Comparison of ENCODE assay signal across 8 cellular contexts in the genomic region with DNA sequence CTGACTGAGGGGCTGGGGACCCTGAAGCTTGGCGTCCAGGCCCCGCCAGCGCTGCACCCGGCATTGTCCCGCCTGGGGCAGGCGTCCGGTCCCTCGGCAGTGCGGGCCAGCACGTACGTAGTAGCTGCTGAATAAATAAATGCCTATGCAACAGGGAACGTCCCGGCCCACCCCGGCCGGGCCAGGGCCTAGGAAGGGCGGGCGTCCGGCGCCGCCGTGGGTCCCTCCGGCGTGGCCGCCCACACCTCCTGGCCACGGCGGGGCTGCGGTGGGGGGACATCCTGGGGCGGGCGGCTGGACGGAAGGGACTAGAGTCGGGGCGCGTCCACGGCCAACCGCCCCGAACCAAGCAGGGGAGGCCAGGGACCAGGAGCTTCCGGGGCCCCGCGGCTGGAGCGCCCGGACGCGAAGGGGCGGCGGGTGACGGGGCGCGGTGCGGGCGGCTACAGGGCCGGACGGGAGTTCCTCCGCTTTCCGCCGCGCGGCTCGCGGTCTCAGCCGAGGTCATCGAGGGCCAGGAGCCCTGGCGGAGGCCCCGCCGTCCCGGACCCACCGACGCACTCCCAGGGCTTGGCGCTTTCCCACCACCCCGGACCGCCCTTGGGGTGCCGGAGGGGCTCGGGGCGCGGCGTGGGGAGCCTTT. TPM values are rescaled to one million over a fixed set of nuclear protein-coding genes. Genes with fewer than 3 reads are reported as not detected.
DNase-seq lines count a peak whose midpoint lies in the region; ATAC-seq, FAIRE-seq and TF ChIP-seq lines count a peak whose summit lies in the region.

No MANE protein-coding gene starts in this region.

- no peaks in the 10 kb centered on the region for H3K9me3 Mint-ChIP-seq in dendritic cell treated with granulocyte-macrophage colony-stimulating factor and Interleukin-4, amounts not matched to agents 40 ng/mL and 50 ng/mL, for 4 days
- no peaks in the 10 kb centered on the region for H3K9me3 Mint-ChIP-seq in stimulated activated naive CD8-positive, alpha-beta T cell treated with anti-CD3 and anti-CD28 coated beads, Interleukin-15, Interleukin-2, amounts not matched to agents 100 ng/mL and 50 ng/mL, for 24 hours

- 1% methylated on average over 11 of the region's 75 CpGs for WGBS in HepG2 (ENCODE audit: low lambda C conversion rate)

- POLR2A ChIA-PET in HepG2 (lab: Yijun Ruan, JAX) = interaction anchor here (0.7 to 4.4 kb wide), 22 partner anchors 8 to 346 kb away, joined by 3 to 78 read pairs (median 4); no protein-coding TSS in a partner anchor

- DNase-seq in HepG2 (ENCODE audit: low spot score) (peak; percentile 47), GDM1 (lab: John Stamatoyannopoulos, UW) (no peak)

- H3K36me3 Mint-ChIP-seq in dendritic cell treated with granulocyte-macrophage colony-stimulating factor and Interleukin-4, amounts not matched to agents 40 ng/mL and 50 ng/mL, for 4 days (ENCODE audit: low read depth) = no peaks in the 10 kb centered on the region
- no peaks in the 10 kb centered on the region for H3K36me3 Mint-ChIP-seq in stimulated activated naive CD8-positive, alpha-beta T cell treated with anti-CD3 and anti-CD28 coated beads, Interleukin-15, Interleukin-2, amounts not matched to agents 100 ng/mL and 50 ng/mL, for 24 hours (ENCODE audit: low read depth)

- H3K4me3 Mint-ChIP-seq in dendritic cell treated with granulocyte-macrophage colony-stimulating factor and Interleukin-4, amounts not matched to agents 40 ng/mL and 50 ng/mL, for 4 days = peak overlapping the region; percentile 89
- peak overlapping the region; percentile 37 for H3K4me3 Mint-ChIP-seq in stimulated activated naive CD8-positive, alpha-beta T cell treated with anti-CD3 and anti-CD28 coated beads, Interleukin-15, Interleukin-2, amounts not matched to agents 100 ng/mL and 50 ng/mL, for 24 hours

- TF ChIP-seq EP300 in HepG2 (IDR thresholded peaks at IDR 0.05; ENCODE audit: low read depth in 2 of 2, low read length in 2 of 2) (no peak), HepG2 (CRISPR knock-in tag; IDR thresholded peaks at IDR 0.05; ENCODE audit: borderline replicate concordance) (no peak)

- in situ Hi-C loops in HepG2 (cut with HindIII; ENCODE audit: extremely low pct_ligation_motif_present, low pct_unique_long_range_greater_than_20kb) = no loop called here

- ATAC-seq in GM18505 (IDR thresholded peaks at IDR 0.05; ENCODE audit: unreplicated experiment) = peak; percentile 34
- ATAC-seq in HG02943 (IDR thresholded peaks at IDR 0.05; ENCODE audit: low read depth, unreplicated experiment) = peak; percentile 36
- peak; percentile 73 for ATAC-seq in HepG2
- ATAC-seq in HG03095 (IDR thresholded peaks at IDR 0.05; ENCODE audit: unreplicated experiment) = no peak

- intact Hi-C loops in dendritic cell treated with granulocyte-macrophage colony-stimulating factor and Interleukin-4, amounts not matched to agents 40 ng/mL and 50 ng/mL, for 4 days (cut with micrococcal nuclease) = loop anchor here (2.0 to 10.0 kb wide), 4 partner anchors 251 to 559 kb away; a partner anchor contains a TSS
- intact Hi-C loops in HepG2 (cut with micrococcal nuclease; ENCODE audit: unreplicated experiment) = loop anchor here (2.0 kb wide), 1 partner anchor 17 kb away; no protein-coding TSS in a partner anchor

- no peaks in the 10 kb centered on the region for H3K9me3 ChIP-seq in HepG2 (ENCODE audit: low read length)

- BruUV-seq in HepG2 (replicated peaks; lab: Mats Ljungman, UMichigan) = no TSS peak

- TF ChIP-seq CTCF in VCaP (conservative IDR thresholded peaks at IDR 0.05) = no peak
- TF ChIP-seq CTCF in HepG2 (CRISPR knock-in tag; IDR thresholded peaks at IDR 0.05) = no peak

- peaks cover 66% of the 10 kb centered on the region for H3K4me1 ChIP-seq in HepG2 (ENCODE audit: insufficient read depth, low read length)

- FAIRE-seq in HepG2 (lab: Jason Lieb, UNC) = no peak

- H3K4me3 ChIP-seq in HepG2 (replicated peaks in 1 of 3; ENCODE audit: insufficient read depth in 1 of 3, low read depth in 2 of 3, low read length in 3 of 3) = peak overlapping the region; percentile 90 to 97 (median 91)

- H3K4me2 ChIP-seq in HepG2 (ENCODE audit: low read depth, low read length) = peak overlapping the region; percentile 79

- H3K27me3 Mint-ChIP-seq in dendritic cell treated with granulocyte-macrophage colony-stimulating factor and Interleukin-4, amounts not matched to agents 40 ng/mL and 50 ng/mL, for 4 days = peaks cover 51% of the 10 kb centered on the region
- H3K27me3 Mint-ChIP-seq in stimulated activated naive CD8-positive, alpha-beta T cell treated with anti-CD3 and anti-CD28 coated beads, Interleukin-15, Interleukin-2, amounts not matched to agents 100 ng/mL and 50 ng/mL, for 24 hours = peaks cover 49% of the 10 kb centered on the region

- H2AFZ ChIP-seq in HepG2 (ENCODE audit: low read length) = no peak overlapping the region

- peak overlapping the region; percentile 86 for H3K27ac Mint-ChIP-seq in dendritic cell treated with granulocyte-macrophage colony-stimulating factor and Interleukin-4, amounts not matched to agents 40 ng/mL and 50 ng/mL, for 4 days
- H3K27ac Mint-ChIP-seq in stimulated activated naive CD8-positive, alpha-beta T cell treated with anti-CD3 and anti-CD28 coated beads, Interleukin-15, Interleukin-2, amounts not matched to agents 100 ng/mL and 50 ng/mL, for 24 hours = no peak overlapping the region

- TF ChIP-seq RAD21 in HepG2 (CRISPR knock-in tag; IDR thresholded peaks at IDR 0.05) = no peak; the same call in 1 of the 2 replicates

- TF ChIP-seq POLR2A in GM18505 (IDR thresholded peaks at IDR 0.05; ENCODE audit: borderline replicate concordance, extremely low read depth, insufficient read depth, insufficient read length) (no peak), HepG2 (IDR thresholded peaks at IDR 0.05; ENCODE audit: insufficient read depth in 1 of 2, low read depth in 2 of 2, low read length in 2 of 2) (peak in 1 of 2 experiments; percentile 64; a peak in 2 of 4 replicates)

- H3K79me2 ChIP-seq in HepG2 (ENCODE audit: insufficient read depth, low read length) = peaks cover 54% of the 10 kb centered on the region

- H3K9ac ChIP-seq in HepG2 (ENCODE audit: insufficient read depth, low read depth, low read length) = peak overlapping the region; percentile 99

- no peaks in the 10 kb centered on the region; a peak in 1 of 5 replicates for H3K27me3 ChIP-seq in HepG2 (ENCODE audit: control insufficient read depth in 1 of 2, insufficient read depth in 2 of 2, low read length in 2 of 2)

- CTCF ChIA-PET in HepG2 (lab: Yijun Ruan, JAX; ENCODE audit: low intra/inter-chr PET ratio, low total read pairs) = no interaction called here

- peaks cover 30% of the 10 kb centered on the region for H4K20me1 ChIP-seq in HepG2 (ENCODE audit: insufficient read depth, low read length)

- H3K4me1 Mint-ChIP-seq in dendritic cell treated with granulocyte-macrophage colony-stimulating factor and Interleukin-4, amounts not matched to agents 40 ng/mL and 50 ng/mL, for 4 days (ENCODE audit: low read depth) = peaks cover 13% of the 10 kb centered on the region
- H3K4me1 Mint-ChIP-seq in stimulated activated naive CD8-positive, alpha-beta T cell treated with anti-CD3 and anti-CD28 coated beads, Interleukin-15, Interleukin-2, amounts not matched to agents 100 ng/mL and 50 ng/mL, for 24 hours (ENCODE audit: low read depth) = peaks cover 3% of the 10 kb centered on the region

- H3K27ac ChIP-seq in VCaP = peak overlapping the region; percentile 58; the same call in 1 of the 2 replicates
- peak overlapping the region; percentile 99 for H3K27ac ChIP-seq in HepG2 (ENCODE audit: extremely low read length, insufficient read depth, low read length)

- H3K36me3 ChIP-seq in HepG2 (replicated peaks in 1 of 2; ENCODE audit: control insufficient read depth in 1 of 2, insufficient read depth in 2 of 2, low read length in 2 of 2) = 0 out of 5 replicates have a peak, but pooled peaks cover 0 to 2% of the 10 kb centered on the region in 2 experiments

RNA-seq across cellular contexts. Expression of a gene that starts 0.9 kb away (rescaled TPM):
- 40.0 and 44.6 TPM in 2 replicates for total RNA-seq in HepG2 (2016; rRNA removed; fragmentation: Illumina TruSeq; extraction: Trizol)
- 9.4 and 9.9 TPM in 2 replicates for total RNA-seq in HepG2 (2016; cell fraction: cytosol; rRNA removed; fragmentation: Illumina TruSeq; extraction: Trizol; ENCODE audit: low read depth)
- 39.3 and 44.7 TPM in 2 replicates for total RNA-seq in HepG2 (2016; cell fraction: insoluble cytoplasmic fraction; rRNA removed; fragmentation: Illumina TruSeq; extraction: Trizol)
- total RNA-seq in HepG2 (2016; cell fraction: membrane; rRNA removed; fragmentation: Illumina TruSeq; extraction: Trizol) = 20.4 and 25.6 TPM in 2 replicates
- total RNA-seq in HepG2 (2016; cell fraction: nucleus; rRNA removed; fragmentation: Illumina TruSeq; extraction: Trizol) = 53.6 and 60.5 TPM in 2 replicates
- 39.9 and 50.1 TPM in 2 replicates for polyA plus RNA-seq in HepG2 (2011; rRNA removed)
- polyA plus RNA-seq in HepG2 (2011; cell fraction: cytosol; rRNA removed) = 28.1 and 30.9 TPM in 2 replicates
- 89.9 and 101 TPM in 2 replicates for polyA plus RNA-seq in HepG2 (2011; cell fraction: nucleus; rRNA removed)
- 43.9 and 54.9 TPM in 2 replicates for polyA plus RNA-seq in HepG2 (2012)
- 0.82 and 1.0 TPM in 2 replicates for polyA plus RNA-seq in HepG2 (2016; cell fraction: cytosol; fragmentation: Illumina TruSeq; extraction: Trizol; ENCODE audit: low read depth)
- polyA plus RNA-seq in HepG2 (2016; cell fraction: insoluble cytoplasmic fraction; fragmentation: Illumina TruSeq; extraction: Trizol; ENCODE audit: low read depth) = 26.2 and 27.1 TPM in 2 replicates
- polyA plus RNA-seq in HepG2 (2016; cell fraction: membrane; fragmentation: Illumina TruSeq; extraction: Trizol; ENCODE audit: low read depth) = 5.2 and 6.2 TPM in 2 replicates
- 41.4 and 50.5 TPM in 2 replicates for polyA plus RNA-seq in HepG2 (2016; cell fraction: nucleus; fragmentation: Illumina TruSeq; extraction: Trizol; ENCODE audit: insufficient read depth, low read depth)
- polyA minus RNA-seq in HepG2 (2011; rRNA and poly(A)+ RNA removed; ENCODE audit: low replicate concordance) = 11.7 and 43.0 TPM in 2 replicates
- 33.9 and 36.8 TPM in 2 replicates for polyA minus RNA-seq in HepG2 (2011; cell fraction: cytosol; rRNA and poly(A)+ RNA removed)
- polyA minus RNA-seq in HepG2 (2011; cell fraction: nucleus; rRNA and poly(A)+ RNA removed) = 200 and 232 TPM in 2 replicates
